ENCODE assay signal across 20 cellular contexts in genomic region chr6:161150566-161150965, GRCh38.
DNase-seq lines count a peak whose midpoint lies in the region; ATAC-seq and TF ChIP-seq lines count a peak whose summit lies in the region.
"Had no signal": no experiment of that assay in that cellular context is flagged by ENCODE, and none has a peak within 500 bp of the region (broad histone marks: within the 10 kb centered on the region; RNA-seq: fewer than 3 reads in every experiment).

No MANE protein-coding gene starts in this region.

- H3K27ac ChIP-seq in neuronal stem cell (replicated peaks; ENCODE audit: low read length) (no peak overlapping the region), sigmoid colon (no peak overlapping the region)
- H3K27ac ChIP-seq: 22Rv1; A549; BLaER1 treated with 17β-estradiol and CSF1 and Interleukin-3, amounts not matched to agents 10 nM and 100 nM; C4-2B had no signal

- H3K18ac ChIP-seq in neuronal stem cell (ENCODE audit: low read length), result no peak overlapping the region

- H2BK120ac ChIP-seq in neuronal stem cell (ENCODE audit: low read depth, low read length), result no peak overlapping the region

- H2BK15ac ChIP-seq in neuronal stem cell (ENCODE audit: low read length), result no peak overlapping the region

- no peak for TF ChIP-seq POLR2A in sigmoid colon (IDR thresholded peaks at IDR 0.05)

- H3K4ac ChIP-seq in neuronal stem cell (ENCODE audit: low read length), result no peak overlapping the region

- no peaks in the 10 kb centered on the region for H3K79me1 ChIP-seq in neuronal stem cell (ENCODE audit: low read depth, low read length)

- H3K9me3 ChIP-seq in T-helper 17 cell (ENCODE audit: control insufficient read depth, low read length, poor library complexity, severe bottlenecking) (no peaks in the 10 kb centered on the region), neuronal stem cell (replicated peaks in 1 of 2; ENCODE audit: control insufficient read depth in 2 of 2, insufficient read depth in 1 of 2, low read depth in 1 of 2, low read length in 2 of 2) (peaks cover 0 to 2% of the 10 kb centered on the region in 2 donors), sigmoid colon (no peaks in the 10 kb centered on the region)
- H3K9me3 ChIP-seq: A549; BLaER1 treated with 17β-estradiol and CSF1 and Interleukin-3, amounts not matched to agents 10 nM and 100 nM; Caco-2 had no signal

- H3K4me3 ChIP-seq in neuronal stem cell (ENCODE audit: low read length in 2 of 2) (no peak overlapping the region), sigmoid colon (no peak overlapping the region)
- H3K4me3 ChIP-seq: A549; BLaER1 treated with 17β-estradiol and CSF1 and Interleukin-3, amounts not matched to agents 10 nM and 100 nM had no signal

- no peak overlapping the region for H2BK5ac ChIP-seq in neuronal stem cell (ENCODE audit: low read length)

- no peak for ATAC-seq in T-helper 17 cell
- no peak for ATAC-seq in stimulated activated memory B cell treated with anti-CD40 and anti-IgM and Interleukin-4, amounts not matched to agents 10 μg/mL and 1 μg/mL and 100 μg/mL, for 72 hours
- ATAC-seq: A549; CD8-positive, alpha-beta T cell had no signal

- H3K36me3 Mint-ChIP-seq in T-helper 17 cell (ENCODE audit: low read depth) (peaks cover 7% of the 10 kb centered on the region), chondrocyte (ENCODE audit: low read depth) (peaks cover 12% of the 10 kb centered on the region), progenitor cell of endocrine pancreas (ENCODE audit: insufficient read depth) (peaks cover 11% of the 10 kb centered on the region)
- peaks cover 4% of the 10 kb centered on the region for H3K36me3 Mint-ChIP-seq in stimulated activated memory B cell treated with anti-CD40 and anti-IgM and Interleukin-4, amounts not matched to agents 10 μg/mL and 1 μg/mL and 100 μg/mL, for 72 hours

- no peak overlapping the region for H4K8ac ChIP-seq in neuronal stem cell (ENCODE audit: low read depth, low read length)

- no peak for TF ChIP-seq EP300 in sigmoid colon (IDR thresholded peaks at IDR 0.05)

- H3K27me3 Mint-ChIP-seq in T-helper 17 cell, result no peaks in the 10 kb centered on the region
- no peaks in the 10 kb centered on the region for H3K27me3 Mint-ChIP-seq in stimulated activated memory B cell treated with anti-CD40 and anti-IgM and Interleukin-4, amounts not matched to agents 10 μg/mL and 1 μg/mL and 100 μg/mL, for 72 hours
- H3K27me3 Mint-ChIP-seq in chondrocyte (ENCODE audit: low read depth), result no peaks in the 10 kb centered on the region
- no peaks in the 10 kb centered on the region for H3K27me3 Mint-ChIP-seq in progenitor cell of endocrine pancreas
- H3K27me3 Mint-ChIP-seq: B cell; CD4-positive, alpha-beta T cell had no signal

- H3K36me3 ChIP-seq in neuronal stem cell (replicated peaks in 1 of 2; ENCODE audit: control insufficient read depth in 2 of 2, insufficient read depth in 2 of 2, low read length in 2 of 2), result peaks cover 64 to 83% of the 10 kb centered on the region in 2 donors
- peaks cover 3 to 51% (median 8%) of the 10 kb centered on the region in 4 donors for H3K36me3 ChIP-seq in sigmoid colon

- peaks cover 4% of the 10 kb centered on the region for H3K4me1 Mint-ChIP-seq in T-helper 17 cell
- no peaks in the 10 kb centered on the region for H3K4me1 Mint-ChIP-seq in stimulated activated memory B cell treated with anti-CD40 and anti-IgM and Interleukin-4, amounts not matched to agents 10 μg/mL and 1 μg/mL and 100 μg/mL, for 72 hours
- no peaks in the 10 kb centered on the region for H3K4me1 Mint-ChIP-seq in chondrocyte (ENCODE audit: low read depth)
- H3K4me1 Mint-ChIP-seq in progenitor cell of endocrine pancreas (ENCODE audit: low read depth), result no peaks in the 10 kb centered on the region
- H3K4me1 Mint-ChIP-seq: B cell had no signal

- no CpG with 5 or more reads among the region's 8 CpGs for WGBS in neuronal stem cell (ENCODE audit: extremely low coverage in 2 of 2, insufficient read length in 2 of 2, insufficient replicate concordance in 1 of 2), 2 donors
- WGBS in sigmoid colon, 2 donors, result 84 to 93% methylated on average over 8 of the region's 8 CpGs

- H3K9me3 Mint-ChIP-seq in stimulated activated memory B cell treated with anti-CD40 and anti-IgM and Interleukin-4, amounts not matched to agents 10 μg/mL and 1 μg/mL and 100 μg/mL, for 72 hours, result no peaks in the 10 kb centered on the region
- no peaks in the 10 kb centered on the region for H3K9me3 Mint-ChIP-seq in chondrocyte (ENCODE audit: low read depth)
- H3K9me3 Mint-ChIP-seq in progenitor cell of endocrine pancreas (ENCODE audit: low read depth), result no peaks in the 10 kb centered on the region
- H3K9me3 Mint-ChIP-seq: CD4-positive, alpha-beta T cell; CD8-positive, alpha-beta T cell had no signal

- peak; percentile 36 for DNase-seq in activated CD8-positive, alpha-beta memory T cell treated with anti-CD3 and anti-CD28 coated beads, Interleukin-2, amount 50 U/mL, for 48 hours
- no peak for DNase-seq in activated CD8-positive, alpha-beta memory T cell treated with anti-CD3 and anti-CD28 coated beads for 24 hours
- DNase-seq in T-helper 17 cell (no peak), neuronal stem cell (ENCODE audit: low spot score) (no peak), sigmoid colon (peak; percentile 41), chondrocyte (ENCODE audit: low spot score) (no peak), progenitor cell of endocrine pancreas (ENCODE audit: low spot score, unreplicated experiment) (no peak)
- DNase-seq: AML-193; Caco-2; Calu3; CD8-positive, alpha-beta T cell; DMS79 treated with DMSO at 0.1 percent for 48 hours; GF-D8 had no signal

- intact Hi-C loops in sigmoid colon (cut with DNase I), result no loop called here

- H3K4me3 Mint-ChIP-seq in T-helper 17 cell (no peak overlapping the region), chondrocyte (ENCODE audit: unreplicated experiment) (no peak overlapping the region), progenitor cell of endocrine pancreas (ENCODE audit: low read depth) (no peak overlapping the region)
- no peak overlapping the region for H3K4me3 Mint-ChIP-seq in stimulated activated memory B cell treated with anti-CD40 and anti-IgM and Interleukin-4, amounts not matched to agents 10 μg/mL and 1 μg/mL and 100 μg/mL, for 72 hours
- H3K4me3 Mint-ChIP-seq: B cell; CD4-positive, alpha-beta T cell; CD8-positive, alpha-beta T cell had no signal

- no peak overlapping the region for H2AK5ac ChIP-seq in neuronal stem cell (ENCODE audit: low read depth, low read length)

- H3K9ac ChIP-seq in neuronal stem cell (ENCODE audit: low read depth, low read length, poor library complexity), result no peak overlapping the region
- H3K9ac ChIP-seq: BLaER1 treated with 17β-estradiol and CSF1 and Interleukin-3, amounts not matched to agents 10 nM and 100 nM had no signal

- no peak overlapping the region for H3K14ac ChIP-seq in neuronal stem cell (ENCODE audit: low read length)

- peak overlapping the region; percentile 74 for H3K27ac Mint-ChIP-seq in T-helper 17 cell
- H3K27ac Mint-ChIP-seq in stimulated activated memory B cell treated with anti-CD40 and anti-IgM and Interleukin-4, amounts not matched to agents 10 μg/mL and 1 μg/mL and 100 μg/mL, for 72 hours, result no peak overlapping the region
- no peak overlapping the region for H3K27ac Mint-ChIP-seq in chondrocyte (ENCODE audit: unreplicated experiment)
- no peak overlapping the region for H3K27ac Mint-ChIP-seq in progenitor cell of endocrine pancreas
- H3K27ac Mint-ChIP-seq: B cell; CD4-positive, alpha-beta T cell; CD8-positive, alpha-beta T cell had no signal

- H3K23ac ChIP-seq in neuronal stem cell (ENCODE audit: low read depth, low read length, poor library complexity), result peak overlapping the region; percentile 2

- TF ChIP-seq CTCF in sigmoid colon (IDR thresholded peaks at IDR 0.05), result no peak
- no peak for TF ChIP-seq CTCF in chondrocyte (IDR thresholded peaks at IDR 0.05)
- no peak for TF ChIP-seq CTCF in progenitor cell of endocrine pancreas (IDR thresholded peaks at IDR 0.05; ENCODE audit: unreplicated experiment)

- no peaks in the 10 kb centered on the region for H3K4me1 ChIP-seq in neuronal stem cell (ENCODE audit: control insufficient read depth in 2 of 2, insufficient read depth in 1 of 2, low read depth in 1 of 2, low read length in 2 of 2)
- no peaks in the 10 kb centered on the region for H3K4me1 ChIP-seq in sigmoid colon
- H3K4me1 ChIP-seq: A549, Caco-2 had no signal

- H3K4me2 ChIP-seq in neuronal stem cell (ENCODE audit: insufficient read depth, low read length, poor library complexity, severe bottlenecking), result no peak overlapping the region
- H3K4me2 ChIP-seq: A549; BLaER1 treated with 17β-estradiol and CSF1 and Interleukin-3, amounts not matched to agents 10 nM and 100 nM had no signal

- no peak overlapping the region for H2BK12ac ChIP-seq in neuronal stem cell (ENCODE audit: low read length)

- H3K27me3 ChIP-seq in neuronal stem cell (ENCODE audit: control insufficient read depth in 3 of 3, insufficient read depth in 3 of 3, low read depth in 1 of 3, low read length in 3 of 3), result no peaks in the 10 kb centered on the region
- H3K27me3 ChIP-seq in sigmoid colon, result no peaks in the 10 kb centered on the region
- H3K27me3 ChIP-seq: BLaER1 treated with 17β-estradiol and CSF1 and Interleukin-3, amounts not matched to agents 10 nM and 100 nM had no signal

- H2AFZ ChIP-seq in neuronal stem cell (ENCODE audit: low read length), result no peak overlapping the region

- no peak overlapping the region for H4K91ac ChIP-seq in neuronal stem cell (ENCODE audit: low read depth, low read length, poor library complexity)

Comparison
In these comparisons a context has a peak if more than half of its experiments do, and no peak if none do; other contexts are left out.
1. DNase-seq: peak in activated CD8-positive, alpha-beta memory T cell treated with anti-CD3 and anti-CD28 coated beads, Interleukin-2, amount 50 U/mL, for 48 hours (single experiment) and sigmoid colon (single experiment); none in activated CD8-positive, alpha-beta memory T cell treated with anti-CD3 and anti-CD28 coated beads for 24 hours (single experiment), T-helper 17 cell (0 of 3), neuronal stem cell (single experiment), chondrocyte (single experiment) and progenitor cell of endocrine pancreas (single experiment).